Comparison of ENCODE assay signal across 2 cellular contexts in the genomic region with DNA sequence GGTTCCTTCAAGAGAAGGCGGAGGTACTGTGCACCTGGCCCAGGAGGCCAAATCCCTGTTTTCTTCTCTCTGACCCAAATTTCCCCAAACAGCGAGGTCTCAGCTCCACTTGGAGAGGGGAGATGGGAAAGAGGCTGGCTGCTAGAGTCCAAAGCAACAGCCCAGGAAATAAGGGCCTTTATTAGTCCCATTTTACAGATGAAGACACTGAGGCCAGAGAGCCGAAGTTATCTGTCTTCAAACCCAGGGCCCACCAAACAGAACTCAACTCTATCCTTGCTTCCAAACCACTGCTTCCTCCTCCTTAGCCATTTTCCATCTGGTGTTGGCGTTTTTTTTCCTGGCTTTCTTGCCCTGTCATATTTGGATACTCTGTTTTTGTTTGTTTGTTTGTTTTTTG.
TF ChIP-seq lines count a peak whose summit lies in the region.

No MANE protein-coding gene starts in this region.

TF ChIP-seq in HepG2, 621 proteins besides CTCF, POLR2A, EP300 and RAD21:
- TF ChIP-seq ZMYM3 (CRISPR knock-in tag; IDR thresholded peaks at IDR 0.05): peak; percentile 42; the same call in 1 of the 2 replicates
- peak; percentile 88 for TF ChIP-seq ZNF629 (CRISPR knock-in tag; conservative IDR thresholded peaks at IDR 0.05)
- TF ChIP-seq, protein P1, sequence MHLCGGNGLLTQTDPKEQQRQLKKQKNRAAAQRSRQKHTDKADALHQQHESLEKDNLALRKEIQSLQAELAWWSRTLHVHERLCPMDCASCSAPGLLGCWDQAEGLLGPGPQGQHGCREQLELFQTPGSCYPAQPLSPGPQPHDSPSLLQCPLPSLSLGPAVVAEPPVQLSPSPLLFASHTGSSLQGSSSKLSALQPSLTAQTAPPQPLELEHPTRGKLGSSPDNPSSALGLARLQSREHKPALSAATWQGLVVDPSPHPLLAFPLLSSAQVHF (CRISPR knock-in tag; IDR thresholded peaks at IDR 0.05): no peak

TF ChIP-seq in K562, 482 proteins besides CTCF, POLR2A, EP300 and RAD21:
- TF ChIP-seq, protein P2, sequence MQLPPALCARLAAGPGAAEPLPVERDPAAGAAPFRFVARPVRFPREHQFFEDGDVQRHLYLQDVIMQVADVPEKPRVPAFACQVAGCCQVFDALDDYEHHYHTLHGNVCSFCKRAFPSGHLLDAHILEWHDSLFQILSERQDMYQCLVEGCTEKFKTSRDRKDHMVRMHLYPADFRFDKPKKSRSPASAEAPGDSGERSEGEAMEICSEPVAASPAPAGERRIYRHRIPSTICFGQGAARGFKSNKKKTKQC (CRISPR knock-in tag; IDR thresholded peaks at IDR 0.05): no peak
- TF ChIP-seq TCF7L2 (IDR thresholded peaks at IDR 0.05; ENCODE audit: low read depth, low read length) (no peak), SMARCA5 (IDR thresholded peaks at IDR 0.05) (0 out of 2 replicates have a peak, but pooled peaks have one; percentile 42), ZNF589 (CRISPR knock-in tag; IDR thresholded peaks at IDR 0.05; ENCODE audit: low read depth) (no peak), ADNP (tag; IDR thresholded peaks at IDR 0.05) (0 out of 2 replicates have a peak, but pooled peaks have one; percentile 43), YY1 (IDR thresholded peaks at IDR 0.05; ENCODE audit: borderline replicate concordance in 1 of 3, control insufficient read depth in 1 of 3, extremely low read depth in 1 of 3, insufficient read depth in 3 of 3, insufficient read length in 1 of 3, insufficient replicate concordance in 2 of 3, low read depth in 1 of 3, low read length in 2 of 3) (no peak), TBP (optimal IDR thresholded peaks at IDR 0.05; ENCODE audit: low read depth, low read length) (no peak), JUND (IDR thresholded peaks at IDR 0.05; ENCODE audit: borderline replicate concordance, low read depth, low read length) (no peak), JUND (tag; IDR thresholded peaks at IDR 0.05; ENCODE audit: borderline replicate concordance, low read depth, low read length) (no peak), ZNF175 (CRISPR knock-in tag; IDR thresholded peaks at IDR 0.05; ENCODE audit: low read depth) (no peak), KDM1A (IDR thresholded peaks at IDR 0.05) (peak in 1 of 2 experiments; percentile 29; a peak in 1 of 4 replicates), RBM25 (IDR thresholded peaks at IDR 0.05; ENCODE audit: low read depth, low read length, severe bottlenecking) (peak; percentile 90), HLTF (IDR thresholded peaks at IDR 0.05) (no peak), ZNF311 (CRISPR knock-in tag; IDR thresholded peaks at IDR 0.05) (no peak), ZNF780A (CRISPR knock-in tag; IDR thresholded peaks at IDR 0.05) (no peak), BCOR (IDR thresholded peaks at IDR 0.05) (peak; percentile 82)
- TF ChIP-seq, protein P3, sequence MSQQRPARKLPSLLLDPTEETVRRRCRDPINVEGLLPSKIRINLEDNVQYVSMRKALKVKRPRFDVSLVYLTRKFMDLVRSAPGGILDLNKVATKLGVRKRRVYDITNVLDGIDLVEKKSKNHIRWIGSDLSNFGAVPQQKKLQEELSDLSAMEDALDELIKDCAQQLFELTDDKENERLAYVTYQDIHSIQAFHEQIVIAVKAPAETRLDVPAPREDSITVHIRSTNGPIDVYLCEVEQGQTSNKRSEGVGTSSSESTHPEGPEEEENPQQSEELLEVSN (IDR thresholded peaks at IDR 0.05; ENCODE audit: borderline replicate concordance in 1 of 2, extremely low read depth in 1 of 2, insufficient read depth in 1 of 2, insufficient read length in 1 of 2, low read depth in 1 of 2, low read length in 1 of 2, poor library complexity in 1 of 2, severe bottlenecking in 1 of 2): no peak
- TF ChIP-seq, protein P4, sequence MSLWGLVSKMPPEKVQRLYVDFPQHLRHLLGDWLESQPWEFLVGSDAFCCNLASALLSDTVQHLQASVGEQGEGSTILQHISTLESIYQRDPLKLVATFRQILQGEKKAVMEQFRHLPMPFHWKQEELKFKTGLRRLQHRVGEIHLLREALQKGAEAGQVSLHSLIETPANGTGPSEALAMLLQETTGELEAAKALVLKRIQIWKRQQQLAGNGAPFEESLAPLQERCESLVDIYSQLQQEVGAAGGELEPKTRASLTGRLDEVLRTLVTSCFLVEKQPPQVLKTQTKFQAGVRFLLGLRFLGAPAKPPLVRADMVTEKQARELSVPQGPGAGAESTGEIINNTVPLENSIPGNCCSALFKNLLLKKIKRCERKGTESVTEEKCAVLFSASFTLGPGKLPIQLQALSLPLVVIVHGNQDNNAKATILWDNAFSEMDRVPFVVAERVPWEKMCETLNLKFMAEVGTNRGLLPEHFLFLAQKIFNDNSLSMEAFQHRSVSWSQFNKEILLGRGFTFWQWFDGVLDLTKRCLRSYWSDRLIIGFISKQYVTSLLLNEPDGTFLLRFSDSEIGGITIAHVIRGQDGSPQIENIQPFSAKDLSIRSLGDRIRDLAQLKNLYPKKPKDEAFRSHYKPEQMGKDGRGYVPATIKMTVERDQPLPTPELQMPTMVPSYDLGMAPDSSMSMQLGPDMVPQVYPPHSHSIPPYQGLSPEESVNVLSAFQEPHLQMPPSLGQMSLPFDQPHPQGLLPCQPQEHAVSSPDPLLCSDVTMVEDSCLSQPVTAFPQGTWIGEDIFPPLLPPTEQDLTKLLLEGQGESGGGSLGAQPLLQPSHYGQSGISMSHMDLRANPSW (CRISPR knock-in tag; IDR thresholded peaks at IDR 0.05): no peak
- TF ChIP-seq, protein P5, sequence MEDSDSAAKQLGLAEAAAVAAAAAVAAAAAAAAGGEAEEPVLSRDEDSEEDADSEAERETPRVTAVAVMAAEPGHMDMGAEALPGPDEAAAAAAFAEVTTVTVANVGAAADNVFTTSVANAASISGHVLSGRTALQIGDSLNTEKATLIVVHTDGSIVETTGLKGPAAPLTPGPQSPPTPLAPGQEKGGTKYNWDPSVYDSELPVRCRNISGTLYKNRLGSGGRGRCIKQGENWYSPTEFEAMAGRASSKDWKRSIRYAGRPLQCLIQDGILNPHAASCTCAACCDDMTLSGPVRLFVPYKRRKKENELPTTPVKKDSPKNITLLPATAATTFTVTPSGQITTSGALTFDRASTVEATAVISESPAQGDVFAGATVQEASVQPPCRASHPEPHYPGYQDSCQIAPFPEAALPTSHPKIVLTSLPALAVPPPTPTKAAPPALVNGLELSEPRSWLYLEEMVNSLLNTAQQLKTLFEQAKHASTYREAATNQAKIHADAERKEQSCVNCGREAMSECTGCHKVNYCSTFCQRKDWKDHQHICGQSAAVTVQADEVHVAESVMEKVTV (CRISPR knock-in tag; IDR thresholded peaks at IDR 0.05): no peak
- TF ChIP-seq, protein P6, sequence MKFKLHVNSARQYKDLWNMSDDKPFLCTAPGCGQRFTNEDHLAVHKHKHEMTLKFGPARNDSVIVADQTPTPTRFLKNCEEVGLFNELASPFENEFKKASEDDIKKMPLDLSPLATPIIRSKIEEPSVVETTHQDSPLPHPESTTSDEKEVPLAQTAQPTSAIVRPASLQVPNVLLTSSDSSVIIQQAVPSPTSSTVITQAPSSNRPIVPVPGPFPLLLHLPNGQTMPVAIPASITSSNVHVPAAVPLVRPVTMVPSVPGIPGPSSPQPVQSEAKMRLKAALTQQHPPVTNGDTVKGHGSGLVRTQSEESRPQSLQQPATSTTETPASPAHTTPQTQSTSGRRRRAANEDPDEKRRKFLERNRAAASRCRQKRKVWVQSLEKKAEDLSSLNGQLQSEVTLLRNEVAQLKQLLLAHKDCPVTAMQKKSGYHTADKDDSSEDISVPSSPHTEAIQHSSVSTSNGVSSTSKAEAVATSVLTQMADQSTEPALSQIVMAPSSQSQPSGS (CRISPR knock-in tag; IDR thresholded peaks at IDR 0.05): no peak
- TF ChIP-seq, protein P7, sequence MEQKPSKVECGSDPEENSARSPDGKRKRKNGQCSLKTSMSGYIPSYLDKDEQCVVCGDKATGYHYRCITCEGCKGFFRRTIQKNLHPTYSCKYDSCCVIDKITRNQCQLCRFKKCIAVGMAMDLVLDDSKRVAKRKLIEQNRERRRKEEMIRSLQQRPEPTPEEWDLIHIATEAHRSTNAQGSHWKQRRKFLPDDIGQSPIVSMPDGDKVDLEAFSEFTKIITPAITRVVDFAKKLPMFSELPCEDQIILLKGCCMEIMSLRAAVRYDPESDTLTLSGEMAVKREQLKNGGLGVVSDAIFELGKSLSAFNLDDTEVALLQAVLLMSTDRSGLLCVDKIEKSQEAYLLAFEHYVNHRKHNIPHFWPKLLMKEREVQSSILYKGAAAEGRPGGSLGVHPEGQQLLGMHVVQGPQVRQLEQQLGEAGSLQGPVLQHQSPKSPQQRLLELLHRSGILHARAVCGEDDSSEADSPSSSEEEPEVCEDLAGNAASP (IDR thresholded peaks at IDR 0.05): no peak
- TF ChIP-seq, protein P8, sequence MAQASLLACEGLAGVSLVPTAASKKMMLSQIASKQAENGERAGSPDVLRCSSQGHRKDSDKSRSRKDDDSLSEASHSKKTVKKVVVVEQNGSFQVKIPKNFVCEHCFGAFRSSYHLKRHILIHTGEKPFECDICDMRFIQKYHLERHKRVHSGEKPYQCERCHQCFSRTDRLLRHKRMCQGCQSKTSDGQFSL (CRISPR knock-in tag; IDR thresholded peaks at IDR 0.05): no peak
- TF ChIP-seq, protein P8 (tag; IDR thresholded peaks at IDR 0.05): no peak
